15 cellular contexts compared by ENCODE assay signal in genomic region chr3:141553055-141553454, GRCh38.
DNase-seq lines count a peak whose midpoint lies in the region; ATAC-seq and TF ChIP-seq lines count a peak whose summit lies in the region.
"Had no signal": no experiment of that assay in that cellular context is flagged by ENCODE, and none has a peak within 500 bp of the region (broad histone marks: within the 10 kb centered on the region; RNA-seq: fewer than 3 reads in every experiment).

No MANE protein-coding gene starts in this region.

- no peaks in the 10 kb centered on the region for H3K27me3 ChIP-seq in vagina
- H3K27me3 ChIP-seq: uterus had no signal

- intact Hi-C loops in vagina (cut with DNase I), result no loop called here

- peaks cover 43% of the 10 kb centered on the region for H3K36me3 Mint-ChIP-seq in activated naive CD4-positive, alpha-beta T cell treated with anti-CD3 and anti-CD28 coated beads, Interleukin-2, amount 10 ng/mL, durations not matched to agents 7 days and 5 days
- peaks cover 41% of the 10 kb centered on the region for H3K36me3 Mint-ChIP-seq in T-helper 2 cell treated with Interferon-gamma antibody and Interleukin-4, amounts not matched to agents 5 μg/mL and 100 μg/mL, for 36 hours (ENCODE audit: low read depth)
- peaks cover 20% of the 10 kb centered on the region for H3K36me3 Mint-ChIP-seq in endothelial cell (ENCODE audit: low read depth, unreplicated experiment)

- H3K4me3 Mint-ChIP-seq in activated naive CD4-positive, alpha-beta T cell treated with anti-CD3 and anti-CD28 coated beads, Interleukin-2, amount 10 ng/mL, durations not matched to agents 7 days and 5 days, result peak overlapping the region; percentile 13
- H3K4me3 Mint-ChIP-seq in T-helper 2 cell treated with Interferon-gamma antibody and Interleukin-4, amounts not matched to agents 5 μg/mL and 100 μg/mL, for 36 hours, result peak overlapping the region; percentile 63
- peak overlapping the region in 1 of 2 donors; percentile 59 for H3K4me3 Mint-ChIP-seq in stimulated activated naive CD8-positive, alpha-beta T cell treated with anti-CD3 and anti-CD28 coated beads, Interleukin-15, amount 100 ng/mL, for 72 hours
- H3K4me3 Mint-ChIP-seq in endothelial cell (ENCODE audit: unreplicated experiment), result no peak overlapping the region
- H3K4me3 Mint-ChIP-seq: nephron had no signal

- H3K36me3 ChIP-seq in vagina, result peaks cover 0 to 7% of the 10 kb centered on the region in 2 donors
- H3K36me3 ChIP-seq: uterus had no signal

- no peak for DNase-seq in activated naive CD4-positive, alpha-beta T cell treated with anti-CD3 and anti-CD28 coated beads, Interleukin-2, amount 10 ng/mL, durations not matched to agents 7 days and 5 days
- no peak for DNase-seq in activated naive CD4-positive, alpha-beta T cell treated with Interleukin-2 at 50 U/mL for 16 hours
- DNase-seq in T-helper 2 cell treated with Interferon-gamma antibody and Interleukin-4, amounts not matched to agents 5 μg/mL and 100 μg/mL, for 36 hours (ENCODE audit: low spot score), result peak; percentile 57
- peak in 1 of 2 donors; percentile 47 for DNase-seq in stimulated activated naive CD8-positive, alpha-beta T cell treated with anti-CD3 and anti-CD28 coated beads, Interleukin-15, amount 100 ng/mL, for 72 hours
- no peak for DNase-seq in endothelial cell (ENCODE audit: low spot score)
- no peak for DNase-seq in NCI-H2107 (lab: John Stamatoyannopoulos, UW)
- no peak for DNase-seq in vagina (ENCODE audit: extremely low spot score in 2 of 2)
- DNase-seq: foreskin melanocyte, KG1, kidney, PC-9, uterus had no signal

- H3K27ac ChIP-seq in vagina, result no peak overlapping the region
- H3K27ac ChIP-seq: PC-9, uterus had no signal

- peaks cover 50% of the 10 kb centered on the region for H3K4me1 Mint-ChIP-seq in activated naive CD4-positive, alpha-beta T cell treated with anti-CD3 and anti-CD28 coated beads, Interleukin-2, amount 10 ng/mL, durations not matched to agents 7 days and 5 days
- H3K4me1 Mint-ChIP-seq in T-helper 2 cell treated with Interferon-gamma antibody and Interleukin-4, amounts not matched to agents 5 μg/mL and 100 μg/mL, for 36 hours (ENCODE audit: low read depth), result peaks cover 47% of the 10 kb centered on the region
- H3K4me1 Mint-ChIP-seq in stimulated activated naive CD8-positive, alpha-beta T cell treated with anti-CD3 and anti-CD28 coated beads, Interleukin-15, amount 100 ng/mL, for 72 hours, result peaks cover 51% of the 10 kb centered on the region
- peaks cover 13% of the 10 kb centered on the region for H3K4me1 Mint-ChIP-seq in endothelial cell (ENCODE audit: unreplicated experiment)
- H3K4me1 Mint-ChIP-seq: nephron had no signal

- H3K27ac Mint-ChIP-seq in activated naive CD4-positive, alpha-beta T cell treated with anti-CD3 and anti-CD28 coated beads, Interleukin-2, amount 10 ng/mL, durations not matched to agents 7 days and 5 days, result peak overlapping the region; percentile 84
- peak overlapping the region; percentile 84 for H3K27ac Mint-ChIP-seq in T-helper 2 cell treated with Interferon-gamma antibody and Interleukin-4, amounts not matched to agents 5 μg/mL and 100 μg/mL, for 36 hours
- peak overlapping the region in 1 of 2 donors; percentile 96 for H3K27ac Mint-ChIP-seq in stimulated activated naive CD8-positive, alpha-beta T cell treated with anti-CD3 and anti-CD28 coated beads, Interleukin-15, amount 100 ng/mL, for 72 hours
- no peak overlapping the region for H3K27ac Mint-ChIP-seq in endothelial cell (ENCODE audit: unreplicated experiment)

- CTCF ChIA-PET in activated naive CD4-positive, alpha-beta T cell treated with anti-CD3 and anti-CD28 coated beads, Interleukin-2, amount 10 ng/mL, durations not matched to agents 7 days and 5 days (lab: Charles Lee), result interaction anchor here (0.6 to 1.8 kb wide), 11 partner anchors 8 to 248 kb away, joined by 3 to 8 read pairs (median 3); no protein-coding TSS in a partner anchor

- ATAC-seq in esophagus mucosa, result peak; percentile 39
- peak; percentile 82 for ATAC-seq in stimulated activated naive CD8-positive, alpha-beta T cell treated with anti-CD3 and anti-CD28 coated beads, Interleukin-15, amount 100 ng/mL, for 72 hours

- H3K27me3 Mint-ChIP-seq in activated naive CD4-positive, alpha-beta T cell treated with anti-CD3 and anti-CD28 coated beads, Interleukin-2, amount 10 ng/mL, durations not matched to agents 7 days and 5 days, result no peaks in the 10 kb centered on the region
- H3K27me3 Mint-ChIP-seq in T-helper 2 cell treated with Interferon-gamma antibody and Interleukin-4, amounts not matched to agents 5 μg/mL and 100 μg/mL, for 36 hours (ENCODE audit: low read depth), result no peaks in the 10 kb centered on the region
- H3K27me3 Mint-ChIP-seq in stimulated activated naive CD8-positive, alpha-beta T cell treated with anti-CD3 and anti-CD28 coated beads, Interleukin-15, amount 100 ng/mL, for 72 hours, result no peaks in the 10 kb centered on the region
- peaks cover 3% of the 10 kb centered on the region for H3K27me3 Mint-ChIP-seq in endothelial cell (ENCODE audit: unreplicated experiment)

- no peak overlapping the region for H3K4me3 ChIP-seq in vagina
- H3K4me3 ChIP-seq: PC-9, skin epidermis, uterus had no signal

- no peak for TF ChIP-seq POLR2A in vagina (IDR thresholded peaks at IDR 0.05)

- no peaks in the 10 kb centered on the region for H3K9me3 ChIP-seq in vagina
- H3K9me3 ChIP-seq: uterus had no signal

- TF ChIP-seq CTCF in endothelial cell (IDR thresholded peaks at IDR 0.05; ENCODE audit: unreplicated experiment), result no peak
- TF ChIP-seq CTCF in vagina (IDR thresholded peaks at IDR 0.05), result no peak

- H3K4me1 ChIP-seq in vagina, result peaks cover 21% of the 10 kb centered on the region
- H3K4me1 ChIP-seq: uterus had no signal

- peaks cover 13% of the 10 kb centered on the region for H3K9me3 Mint-ChIP-seq in activated naive CD4-positive, alpha-beta T cell treated with anti-CD3 and anti-CD28 coated beads, Interleukin-2, amount 10 ng/mL, durations not matched to agents 7 days and 5 days
- peaks cover 15% of the 10 kb centered on the region for H3K9me3 Mint-ChIP-seq in T-helper 2 cell treated with Interferon-gamma antibody and Interleukin-4, amounts not matched to agents 5 μg/mL and 100 μg/mL, for 36 hours
- peaks cover 12 to 20% of the 10 kb centered on the region in 2 donors for H3K9me3 Mint-ChIP-seq in stimulated activated naive CD8-positive, alpha-beta T cell treated with anti-CD3 and anti-CD28 coated beads, Interleukin-15, amount 100 ng/mL, for 72 hours
- H3K9me3 Mint-ChIP-seq in endothelial cell (ENCODE audit: unreplicated experiment), result no peaks in the 10 kb centered on the region
